Comparison of ENCODE assay signal across 8 cellular contexts in genomic region chr1:58816072-58816746, GRCh38. TPM values are rescaled to one million over a fixed set of nuclear protein-coding genes. Genes with fewer than 3 reads are reported as not detected.
A peak's percentile ranks its signal among the peaks of the same experiment; 100 is the strongest.
DNase-seq lines count a peak whose midpoint lies in the region; ATAC-seq and TF ChIP-seq lines count a peak whose summit lies in the region.

No MANE protein-coding gene starts in this region.

- DNase-seq in GM03348 (ENCODE audit: low spot score) = peak; percentile 96
- peak; percentile 90 for DNase-seq in H7
- DNase-seq in LoVo (ENCODE audit: low spot score) = peak; percentile 88
- DNase-seq in SJSA1 (ENCODE audit: low read depth in 1 of 2, low spot score in 2 of 2) = peak; percentile 95
- peak; percentile 90 for DNase-seq in activated naive CD4-positive, alpha-beta T cell treated with anti-CD3 and anti-CD28 coated beads for 36 hours
- DNase-seq in non-pigmented ciliary epithelial cell (ENCODE audit: low read depth) = peak; percentile 65
- peak in 48 of 49 donors; percentile 24 to 91 (median 76) for DNase-seq in substantia nigra (lab: John Stamatoyannopoulos, UW)

- TF ChIP-seq POLR2A in gastroesophageal sphincter (IDR thresholded peaks at IDR 0.05) = peak; percentile 66 to 80

- H3K36me3 ChIP-seq in H7 (replicated peaks; ENCODE audit: control insufficient read depth, insufficient read depth, low read length) (no peaks in the 10 kb centered on the region), SJSA1 (no peaks in the 10 kb centered on the region), gastroesophageal sphincter (no peaks in the 10 kb centered on the region)

- H3K27ac Mint-ChIP-seq in activated naive CD4-positive, alpha-beta T cell treated with anti-CD3 and anti-CD28 coated beads for 36 hours = peak overlapping the region; percentile 71

- H3K4me1 Mint-ChIP-seq in activated naive CD4-positive, alpha-beta T cell treated with anti-CD3 and anti-CD28 coated beads for 36 hours (ENCODE audit: low read depth) = peaks cover 33% of the 10 kb centered on the region

- H3K27me3 ChIP-seq in H7 (ENCODE audit: control insufficient read depth, insufficient read depth, low read length) = peaks cover 5% of the 10 kb centered on the region
- H3K27me3 ChIP-seq in SJSA1 (replicated peaks) = no peaks in the 10 kb centered on the region
- H3K27me3 ChIP-seq in gastroesophageal sphincter = no peaks in the 10 kb centered on the region

- H3K27me3 Mint-ChIP-seq in activated naive CD4-positive, alpha-beta T cell treated with anti-CD3 and anti-CD28 coated beads for 36 hours (ENCODE audit: low read depth) = no peaks in the 10 kb centered on the region

- peaks cover 73% of the 10 kb centered on the region for H3K4me1 ChIP-seq in SJSA1 (replicated peaks)
- peaks cover 0 to 34% (median 21%) of the 10 kb centered on the region in 3 donors for H3K4me1 ChIP-seq in gastroesophageal sphincter

- 0 to 2% methylated on average over 9 to 23 of the region's 49 CpGs for WGBS in gastroesophageal sphincter (ENCODE audit: low coverage in 1 of 2), 2 donors

- no peaks in the 10 kb centered on the region for H3K9me3 Mint-ChIP-seq in activated naive CD4-positive, alpha-beta T cell treated with anti-CD3 and anti-CD28 coated beads for 36 hours

- H3K27ac ChIP-seq in SJSA1 (peak overlapping the region; percentile 96), gastroesophageal sphincter (peak overlapping the region; percentile 87 to 95 (median 90)), substantia nigra (ENCODE audit: low read depth, low read length, poor library complexity, severe bottlenecking) (peak overlapping the region; percentile 87)

- CTCF ChIA-PET in activated naive CD4-positive, alpha-beta T cell treated with anti-CD3 and anti-CD28 coated beads for 36 hours (lab: Charles Lee) = interaction anchor here (0.6 to 1.3 kb wide), 2 partner anchors 34 to 153 kb away, joined by 3 read pairs; no protein-coding TSS in a partner anchor

- ATAC-seq in gastroesophageal sphincter = peak; percentile 89

- intact Hi-C loops in activated naive CD4-positive, alpha-beta T cell treated with anti-CD3 and anti-CD28 coated beads for 36 hours (cut with micrococcal nuclease) = loop anchor here (1.0 to 5.0 kb wide), 6 partner anchors 32 to 480 kb away; partner anchors contain the start of gene JUN

- H3K4me3 ChIP-seq in H7 (ENCODE audit: insufficient read depth, low read depth, low read length) = peak overlapping the region; percentile 48
- peak overlapping the region; percentile 40 for H3K4me3 ChIP-seq in SJSA1
- H3K4me3 ChIP-seq in gastroesophageal sphincter = peak overlapping the region; percentile 47 to 63

- H3K9me3 ChIP-seq in SJSA1 (replicated peaks) (no peaks in the 10 kb centered on the region), gastroesophageal sphincter (no peaks in the 10 kb centered on the region)

- H3K36me3 Mint-ChIP-seq in activated naive CD4-positive, alpha-beta T cell treated with anti-CD3 and anti-CD28 coated beads for 36 hours (ENCODE audit: low read depth) = no peaks in the 10 kb centered on the region

- peak in 3 of 4 experiments; percentile 19 to 52 (median 20) for TF ChIP-seq CTCF in gastroesophageal sphincter (IDR thresholded peaks at IDR 0.05)

- no peak for TF ChIP-seq EP300 in gastroesophageal sphincter (IDR thresholded peaks at IDR 0.05)

- H3K4me3 Mint-ChIP-seq in activated naive CD4-positive, alpha-beta T cell treated with anti-CD3 and anti-CD28 coated beads for 36 hours = peak overlapping the region; percentile 81

RNA-seq across cellular contexts. Expression of gene JUN, which starts 32.4 kb away (rescaled TPM):
- total RNA-seq in H7 (2014; rRNA removed; shearing (Covaris generic)) = 37.1 and 64.0 TPM in 2 replicates
- total RNA-seq in SJSA1 (2014; rRNA removed; shearing (Covaris generic)) = 80.9 and 102 TPM in 2 replicates
- total RNA-seq in activated naive CD4-positive, alpha-beta T cell treated with anti-CD3 and anti-CD28 coated beads for 36 hours = 10 to 100 TPM; 24.2 to 25.9 TPM
- 100 to 1,000 TPM; 102 to 145 (median 105) TPM for total RNA-seq in gastroesophageal sphincter

Comparison
In these comparisons a context has a peak if more than half of its experiments do, and no peak if none do; other contexts are left out.
1. Peak in every context shown above with its lines: DNase-seq, ATAC-seq, H3K4me3 ChIP-seq and H3K27ac ChIP-seq.